8 cellular contexts compared by ENCODE assay signal in the genomic region with DNA sequence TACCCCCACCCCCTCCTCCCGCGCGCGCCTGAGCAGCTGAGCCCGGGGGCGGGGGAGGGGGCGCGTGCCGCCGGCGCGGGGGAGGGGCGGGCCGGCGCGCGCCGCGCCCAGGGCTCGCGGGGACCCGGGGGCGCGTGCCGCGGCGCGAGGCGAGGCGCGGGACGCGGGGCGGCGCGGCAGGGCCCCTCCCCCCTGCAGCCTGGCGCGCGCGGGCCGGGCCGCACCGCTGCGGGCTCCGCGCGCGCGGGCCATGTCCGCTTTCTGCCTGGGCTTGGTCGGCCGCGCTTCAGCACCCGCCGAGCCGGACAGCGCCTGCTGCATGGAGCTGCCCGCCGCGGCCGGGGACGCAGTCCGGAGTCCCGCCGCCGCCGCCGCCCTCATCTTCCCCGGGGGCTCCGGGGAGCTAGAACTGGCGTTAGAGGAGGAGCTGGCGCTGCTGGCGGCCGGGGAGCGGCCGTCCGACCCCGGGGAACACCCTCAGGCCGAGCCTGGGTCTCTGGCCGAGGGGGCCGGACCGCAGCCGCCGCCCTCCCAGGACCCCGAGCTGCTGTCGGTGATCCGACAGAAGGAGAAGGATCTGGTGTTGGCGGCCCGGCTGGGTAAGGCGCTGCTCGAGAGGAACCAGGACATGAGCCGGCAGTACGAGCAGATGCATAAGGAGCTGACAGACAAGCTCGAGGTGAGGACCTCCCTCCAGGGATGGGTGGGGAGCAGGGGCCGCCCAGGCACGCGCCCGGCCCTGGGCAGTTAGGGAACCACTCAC. TPM values are rescaled to one million over a fixed set of nuclear protein-coding genes. Genes with fewer than 3 reads are reported as not detected.
DNase-seq lines count a peak whose midpoint lies in the region; ATAC-seq, FAIRE-seq and TF ChIP-seq lines count a peak whose summit lies in the region.

No MANE protein-coding gene starts in this region.

- DNase-seq in A549 (ENCODE audit: low read depth in 1 of 2, low spot score in 1 of 2) (peak; percentile 48 to 71), fibroblast of pulmonary artery (ENCODE audit: low read depth) (peak; percentile 71)
- DNase-seq in activated T-helper 9 cell treated with anti-CD3 and anti-CD28 coated beads, Interleukin-2, amount 50 U/mL, for 16 hours (ENCODE audit: low read depth), result peak; percentile 57
- peak; percentile 84 for DNase-seq in natural killer cell treated with Interleukin-12 subunit alpha and Interleukin-12 subunit beta and Interleukin-15 and Interleukin-18, amount 100 ng/mL, for 72 hours (ENCODE audit: low spot score)
- peak; percentile 71 to 77 for DNase-seq in stimulated activated naive CD8-positive, alpha-beta T cell treated with anti-CD3 and anti-CD28 coated beads, Interleukin-15, amount 100 ng/mL, for 72 hours

- no peaks in the 10 kb centered on the region for H3K36me3 Mint-ChIP-seq in natural killer cell treated with Interleukin-12 subunit alpha and Interleukin-12 subunit beta and Interleukin-15 and Interleukin-18, amount 100 ng/mL, for 72 hours

- no peaks in the 10 kb centered on the region for H3K9me3 Mint-ChIP-seq in natural killer cell treated with Interleukin-12 subunit alpha and Interleukin-12 subunit beta and Interleukin-15 and Interleukin-18, amount 100 ng/mL, for 72 hours
- no peaks in the 10 kb centered on the region for H3K9me3 Mint-ChIP-seq in stimulated activated naive CD8-positive, alpha-beta T cell treated with anti-CD3 and anti-CD28 coated beads, Interleukin-15, amount 100 ng/mL, for 72 hours

- peaks cover 0 to 5% of the 10 kb centered on the region in 2 donors for H3K27me3 Mint-ChIP-seq in natural killer cell treated with Interleukin-12 subunit alpha and Interleukin-12 subunit beta and Interleukin-15 and Interleukin-18, amount 100 ng/mL, for 72 hours
- H3K27me3 Mint-ChIP-seq in stimulated activated naive CD8-positive, alpha-beta T cell treated with anti-CD3 and anti-CD28 coated beads, Interleukin-15, amount 100 ng/mL, for 72 hours, result no peaks in the 10 kb centered on the region

- H3K4me1 Mint-ChIP-seq in natural killer cell treated with Interleukin-12 subunit alpha and Interleukin-12 subunit beta and Interleukin-15 and Interleukin-18, amount 100 ng/mL, for 72 hours (ENCODE audit: low read depth in 2 of 2), result peaks cover 0 to 10% of the 10 kb centered on the region in 2 donors
- H3K4me1 Mint-ChIP-seq in stimulated activated naive CD8-positive, alpha-beta T cell treated with anti-CD3 and anti-CD28 coated beads, Interleukin-15, amount 100 ng/mL, for 72 hours, result peaks cover 49% of the 10 kb centered on the region

- ATAC-seq in A549 (peak; percentile 68 to 77), GM18502 (IDR thresholded peaks at IDR 0.05; ENCODE audit: poor library complexity, unreplicated experiment) (peak; percentile 29), HG03045 (IDR thresholded peaks at IDR 0.05; ENCODE audit: unreplicated experiment) (peak; percentile 46)
- peak; percentile 70 to 77 for ATAC-seq in natural killer cell treated with Interleukin-12 subunit alpha and Interleukin-12 subunit beta and Interleukin-15 and Interleukin-18, amount 100 ng/mL, for 72 hours
- ATAC-seq in stimulated activated naive CD8-positive, alpha-beta T cell treated with anti-CD3 and anti-CD28 coated beads, Interleukin-15, amount 100 ng/mL, for 72 hours, result peak; percentile 32

- H3K4me2 ChIP-seq in A549, result peak overlapping the region; percentile 91

- peak overlapping the region; percentile 65 for H3K4me3 ChIP-seq in A549
- peak overlapping the region; percentile 47 for H3K4me3 ChIP-seq in fibroblast of pulmonary artery (replicated peaks; ENCODE audit: low read depth, low read length)

- peak overlapping the region; percentile 65 to 82 for H3K27ac ChIP-seq in A549

- no peak for TF ChIP-seq EP300 in A549 (IDR thresholded peaks at IDR 0.05)

- peak overlapping the region in 1 of 2 donors; percentile 21 for H3K27ac Mint-ChIP-seq in natural killer cell treated with Interleukin-12 subunit alpha and Interleukin-12 subunit beta and Interleukin-15 and Interleukin-18, amount 100 ng/mL, for 72 hours
- peak overlapping the region in 1 of 2 donors; percentile 89 for H3K27ac Mint-ChIP-seq in stimulated activated naive CD8-positive, alpha-beta T cell treated with anti-CD3 and anti-CD28 coated beads, Interleukin-15, amount 100 ng/mL, for 72 hours

- CTCF ChIA-PET in A549 (lab: Yijun Ruan, JAX), result interaction anchor here (1.0 to 3.0 kb wide), 6 partner anchors 9 to 98 kb away, joined by 3 to 11 read pairs (median 4); no protein-coding TSS in a partner anchor

- H3K4me3 Mint-ChIP-seq in natural killer cell treated with Interleukin-12 subunit alpha and Interleukin-12 subunit beta and Interleukin-15 and Interleukin-18, amount 100 ng/mL, for 72 hours, result peak overlapping the region; percentile 76
- H3K4me3 Mint-ChIP-seq in stimulated activated naive CD8-positive, alpha-beta T cell treated with anti-CD3 and anti-CD28 coated beads, Interleukin-15, amount 100 ng/mL, for 72 hours, result peak overlapping the region; percentile 92 to 96

- POLR2A ChIA-PET in A549 (lab: Yijun Ruan, JAX), result interaction anchor here (0.6 to 2.2 kb wide), 4 partner anchors 97 to 211 kb away, joined by 3 to 19 read pairs (median 6); partner anchors contain the start of gene RPLP0

- TF ChIP-seq CTCF in A549 (IDR thresholded peaks at IDR 0.05) (no peak), fibroblast of pulmonary artery (IDR thresholded peaks at IDR 0.05; ENCODE audit: low read length, missing control alignments) (no peak)

- no peak for TF ChIP-seq POLR2A in A549 (IDR thresholded peaks at IDR 0.05; ENCODE audit: low read length)

- no peak for FAIRE-seq in A549 (lab: Jason Lieb, UNC)

- no peak for TF ChIP-seq RAD21 in A549 (conservative IDR thresholded peaks at IDR 0.05 in 1 of 2, IDR thresholded peaks at IDR 0.05 in 1 of 2)

- WGBS in A549 (ENCODE audit: missing lambda C conversion rate), result 13% methylated on average over 16 of the region's 98 CpGs

- peaks cover 11% of the 10 kb centered on the region for H3K4me1 ChIP-seq in A549

- no peaks in the 10 kb centered on the region for H3K9me3 ChIP-seq in A549

TF ChIP-seq in A549, 52 proteins besides CTCF, POLR2A, EP300 and RAD21 (continues in another document):
- TF ChIP-seq HDAC2 (IDR thresholded peaks at IDR 0.05) (no peak), FOSL2 (IDR thresholded peaks at IDR 0.05) (no peak), FOSL2 (CRISPR knock-in tag; IDR thresholded peaks at IDR 0.05) (no peak)

TF ChIP-seq in PFSK-1, 5 proteins besides CTCF, POLR2A, EP300 and RAD21:
- peak; percentile 95; the same call in 1 of the 2 replicates for TF ChIP-seq SIN3A (IDR thresholded peaks at IDR 0.05; ENCODE audit: borderline replicate concordance, insufficient read depth, low read length)
- no peak for TF ChIP-seq TAF1 (IDR thresholded peaks at IDR 0.05; ENCODE audit: borderline replicate concordance, insufficient read depth, low read length)
- TF ChIP-seq, protein P1, sequence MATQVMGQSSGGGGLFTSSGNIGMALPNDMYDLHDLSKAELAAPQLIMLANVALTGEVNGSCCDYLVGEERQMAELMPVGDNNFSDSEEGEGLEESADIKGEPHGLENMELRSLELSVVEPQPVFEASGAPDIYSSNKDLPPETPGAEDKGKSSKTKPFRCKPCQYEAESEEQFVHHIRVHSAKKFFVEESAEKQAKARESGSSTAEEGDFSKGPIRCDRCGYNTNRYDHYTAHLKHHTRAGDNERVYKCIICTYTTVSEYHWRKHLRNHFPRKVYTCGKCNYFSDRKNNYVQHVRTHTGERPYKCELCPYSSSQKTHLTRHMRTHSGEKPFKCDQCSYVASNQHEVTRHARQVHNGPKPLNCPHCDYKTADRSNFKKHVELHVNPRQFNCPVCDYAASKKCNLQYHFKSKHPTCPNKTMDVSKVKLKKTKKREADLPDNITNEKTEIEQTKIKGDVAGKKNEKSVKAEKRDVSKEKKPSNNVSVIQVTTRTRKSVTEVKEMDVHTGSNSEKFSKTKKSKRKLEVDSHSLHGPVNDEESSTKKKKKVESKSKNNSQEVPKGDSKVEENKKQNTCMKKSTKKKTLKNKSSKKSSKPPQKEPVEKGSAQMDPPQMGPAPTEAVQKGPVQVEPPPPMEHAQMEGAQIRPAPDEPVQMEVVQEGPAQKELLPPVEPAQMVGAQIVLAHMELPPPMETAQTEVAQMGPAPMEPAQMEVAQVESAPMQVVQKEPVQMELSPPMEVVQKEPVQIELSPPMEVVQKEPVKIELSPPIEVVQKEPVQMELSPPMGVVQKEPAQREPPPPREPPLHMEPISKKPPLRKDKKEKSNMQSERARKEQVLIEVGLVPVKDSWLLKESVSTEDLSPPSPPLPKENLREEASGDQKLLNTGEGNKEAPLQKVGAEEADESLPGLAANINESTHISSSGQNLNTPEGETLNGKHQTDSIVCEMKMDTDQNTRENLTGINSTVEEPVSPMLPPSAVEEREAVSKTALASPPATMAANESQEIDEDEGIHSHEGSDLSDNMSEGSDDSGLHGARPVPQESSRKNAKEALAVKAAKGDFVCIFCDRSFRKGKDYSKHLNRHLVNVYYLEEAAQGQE (IDR thresholded peaks at IDR 0.05; ENCODE audit: insufficient read depth in 1 of 2, low read depth in 2 of 2, low read length in 2 of 2), result peak; percentile 91 to 95
- peak; percentile 15 for TF ChIP-seq FOXP2 (optimal IDR thresholded peaks at IDR 0.05; ENCODE audit: borderline replicate concordance, extremely low read depth, extremely low read length, insufficient read depth)
TF ChIP-seq in PFSK-1: peak in this region for 3.

RNA-seq across cellular contexts. Expression of gene BICDL1, which starts 0.8 kb away (rescaled TPM):
- polyA plus RNA-seq in A549 (2011; rRNA removed) (4.5 and 5.8 TPM in 2 replicates), A549 (2017; fragmentation: RNase III; extraction: RNeasy Plus Mini Kit Qiagen cat#74134 plus additional on column Dnase treatment) (2.6 to 3.8 TPM (median 3.5 TPM) in 3 replicates)
- polyA plus RNA-seq in A549 (2012; cell fraction: cytosol; rRNA removed), result 2.8 and 3.0 TPM in 2 replicates
- 5.7 and 6.0 TPM in 2 replicates for polyA plus RNA-seq in A549 (2012; cell fraction: nucleus; rRNA removed)
- 3.7 and 5.4 TPM in 2 replicates for polyA minus RNA-seq in A549 (2011; rRNA and poly(A)+ RNA removed)
- not detected for polyA plus RNA-seq in PFSK-1 (2012; ENCODE audit: insufficient read length, low read depth)
- 1 to 10 TPM; 4.3 to 9.8 TPM for total RNA-seq in natural killer cell treated with Interleukin-12 subunit alpha and Interleukin-12 subunit beta and Interleukin-15 and Interleukin-18, amount 100 ng/mL, for 72 hours

Comparison
In these comparisons a context has a peak if more than half of its experiments do, and no peak if none do; other contexts are left out.
1. Peak in every context shown above with its lines: DNase-seq, ATAC-seq, H3K4me3 ChIP-seq and H3K27ac ChIP-seq.